ENCODE assay signal across 11 cellular contexts in genomic region chr2:178279142-178279541, GRCh38.
DNase-seq lines count a peak whose midpoint lies in the region; ATAC-seq, FAIRE-seq and TF ChIP-seq lines count a peak whose summit lies in the region.
"Had no signal": no experiment of that assay in that cellular context is flagged by ENCODE, and none has a peak within 500 bp of the region (broad histone marks: within the 10 kb centered on the region; RNA-seq: fewer than 3 reads in every experiment).

No MANE protein-coding gene starts in this region.

- 97% methylated on average over 2 of the region's 2 CpGs for WGBS in HUES64

- intact Hi-C loops in left colon (cut with DNase I, micrococcal nuclease) = no loop called here

- no peak for TF ChIP-seq CTCF in bronchial epithelial cell (IDR thresholded peaks at IDR 0.05; ENCODE audit: insufficient read depth, low read length, severe bottlenecking)

- H3K27me3 ChIP-seq in HUES64 (ENCODE audit: insufficient read depth, low read length) (no peaks in the 10 kb centered on the region), bronchial epithelial cell (ENCODE audit: control insufficient read depth, insufficient read depth, low read length) (no peaks in the 10 kb centered on the region)
- H3K27me3 ChIP-seq: pancreas had no signal

- H3K9ac ChIP-seq in HUES64 (ENCODE audit: low read depth, low read length) = no peak overlapping the region

- ATAC-seq in left colon = peak; percentile 35
- ATAC-seq: pancreas had no signal

- H3K9me3 ChIP-seq in HUES64 (ENCODE audit: insufficient read depth, low read depth, low read length) = no peaks in the 10 kb centered on the region
- H3K9me3 ChIP-seq: pancreas had no signal

- no peaks in the 10 kb centered on the region for H3K36me3 ChIP-seq in HUES64 (ENCODE audit: insufficient read depth, low read length)
- no peaks in the 10 kb centered on the region for H3K36me3 ChIP-seq in bronchial epithelial cell (ENCODE audit: control insufficient read depth, insufficient read depth, low read length)
- H3K36me3 ChIP-seq: pancreas had no signal

- H3K27ac ChIP-seq in HUES64 (ENCODE audit: low read depth, low read length) = peak overlapping the region; percentile 4; the same call in 1 of the 2 replicates
- H3K27ac ChIP-seq: pancreas had no signal

- DNase-seq in AG08395 (ENCODE audit: low spot score) (peak; percentile 85), bronchial epithelial cell (ENCODE audit: low read depth) (peak; percentile 95), left colon (no peak), NCI-H2196 treated with DMSO at 0.1 percent for 48 hours (lab: John Stamatoyannopoulos, UW; ENCODE audit: unreplicated experiment) (no peak), D341Med (ENCODE audit: low spot score) (no peak), NCI-H1930 (lab: John Stamatoyannopoulos, UW) (no peak)
- no peak for DNase-seq in activated T-cell treated with anti-CD3 and anti-CD28 coated beads, Interleukin-2, amount 50 U/mL, for 1 hour
- DNase-seq: amygdala, NCI-H1417 treated with DMSO at 0.1 percent for 48 hours, pancreas had no signal

- FAIRE-seq in bronchial epithelial cell (lab: Jason Lieb, UNC) = peak; percentile 93
- FAIRE-seq: pancreas had no signal

- H3K4me3 ChIP-seq in HUES64 (ENCODE audit: low read length) (no peak overlapping the region), bronchial epithelial cell (ENCODE audit: low read depth, low read length) (no peak overlapping the region)
- H3K4me3 ChIP-seq: pancreas had no signal

- H3K4me1 ChIP-seq in HUES64 (ENCODE audit: insufficient read depth, low read length) = peaks cover 41% of the 10 kb centered on the region

Comparison
In these comparisons a context has a peak if more than half of its experiments do, and no peak if none do; other contexts are left out.
1. DNase-seq: peak in AG08395 (single experiment) and bronchial epithelial cell (single experiment); none in left colon (0 of 2), activated T-cell treated with anti-CD3 and anti-CD28 coated beads, Interleukin-2, amount 50 U/mL, for 1 hour (single experiment), NCI-H2196 treated with DMSO at 0.1 percent for 48 hours (single experiment), D341Med (single experiment) and NCI-H1930 (0 of 2).